ENCODE assay signal across 15 cellular contexts in genomic region chr4:186296481-186296880, GRCh38. TPM values are rescaled to one million over a fixed set of nuclear protein-coding genes. Genes with fewer than 3 reads are reported as not detected.
A peak's percentile ranks its signal among the peaks of the same experiment; 100 is the strongest.
DNase-seq lines count a peak whose midpoint lies in the region; ATAC-seq, FAIRE-seq and TF ChIP-seq lines count a peak whose summit lies in the region.
"Had no signal": no experiment of that assay in that cellular context is flagged by ENCODE, and none has a peak within 500 bp of the region (broad histone marks: within the 10 kb centered on the region; RNA-seq: fewer than 3 reads in every experiment).

No MANE protein-coding gene starts in this region.

- POLR2A ChIA-PET in H1 (lab: Charles Lee; ENCODE audit: partially characterized antibody), result no interaction called here

- H4K91ac ChIP-seq in H1 (replicated peaks; ENCODE audit: insufficient read length, low read length), result no peak overlapping the region

- no peak overlapping the region for H3K14ac ChIP-seq in H1 (ENCODE audit: insufficient read length)

- H3K18ac ChIP-seq in H1 (ENCODE audit: extremely low read depth, low read length), result no peak overlapping the region; the same call in 1 of the 2 replicates

- H3K4me1 Mint-ChIP-seq in activated naive CD4-positive, alpha-beta T cell treated with anti-CD3 and anti-CD28 coated beads, Interleukin-2, amount 10 ng/mL, durations not matched to agents 7 days and 5 days, result no peaks in the 10 kb centered on the region
- H3K4me1 Mint-ChIP-seq: CD14-positive monocyte had no signal

- H4K5ac ChIP-seq in H1 (ENCODE audit: insufficient read length, low read depth, low read length), result no peak overlapping the region

- H3K9me3 Mint-ChIP-seq in activated naive CD4-positive, alpha-beta T cell treated with anti-CD3 and anti-CD28 coated beads, Interleukin-2, amount 10 ng/mL, durations not matched to agents 7 days and 5 days, result no peaks in the 10 kb centered on the region
- H3K9me3 Mint-ChIP-seq in activated naive CD4-positive, alpha-beta T cell treated with anti-CD3 and anti-CD28 coated beads, Interleukin-2, amount 50 U/mL, for 72 hours, result no peaks in the 10 kb centered on the region
- H3K9me3 Mint-ChIP-seq: CD8-positive, alpha-beta T cell had no signal

- no peaks in the 10 kb centered on the region for H3K9me3 ChIP-seq in H1 (ENCODE audit: insufficient read depth in 2 of 2, low read depth in 1 of 2, low read length in 1 of 2)
- no peaks in the 10 kb centered on the region for H3K9me3 ChIP-seq in mucosa of descending colon
- H3K9me3 ChIP-seq in stomach, result no peaks in the 10 kb centered on the region

- no peaks in the 10 kb centered on the region for H3K79me1 ChIP-seq in H1 (ENCODE audit: low read depth, low read length)

- CTCF ChIA-PET in activated naive CD4-positive, alpha-beta T cell treated with anti-CD3 and anti-CD28 coated beads, Interleukin-2, amount 10 ng/mL, durations not matched to agents 7 days and 5 days (lab: Charles Lee), result interaction anchor here (1.3 kb wide), 1 partner anchor 291 kb away, joined by 6 read pairs; no protein-coding TSS in a partner anchor
- CTCF ChIA-PET in H1 (lab: Charles Lee; ENCODE audit: partially characterized antibody), result interaction anchor here (0.6 to 6.3 kb wide), 20 partner anchors 9 to 443 kb away, joined by 3 to 32 read pairs (median 4); partner anchors contain the start of gene MTNR1A

- H3K36me3 ChIP-seq in H1 (ENCODE audit: control insufficient read depth in 2 of 4, insufficient read depth in 4 of 4, low read length in 3 of 4) (no peaks in the 10 kb centered on the region), mucosa of descending colon (ENCODE audit: low read depth) (no peaks in the 10 kb centered on the region), stomach (no peaks in the 10 kb centered on the region)

- H2BK5ac ChIP-seq in H1 (ENCODE audit: low read depth, low read length), result no peak overlapping the region; the same call in 1 of the 2 replicates

- H3K9ac ChIP-seq in H1 (replicated peaks in 1 of 4; ENCODE audit: extremely low read depth in 1 of 4, low read depth in 3 of 4, low read length in 3 of 4), result no peak overlapping the region

- no peaks in the 10 kb centered on the region for H3K36me3 Mint-ChIP-seq in activated naive CD4-positive, alpha-beta T cell treated with anti-CD3 and anti-CD28 coated beads, Interleukin-2, amount 10 ng/mL, durations not matched to agents 7 days and 5 days
- peaks cover 0 to 6% of the 10 kb centered on the region in 2 donors for H3K36me3 Mint-ChIP-seq in activated naive CD4-positive, alpha-beta T cell treated with anti-CD3 and anti-CD28 coated beads, Interleukin-2, amount 50 U/mL, for 72 hours
- H3K36me3 Mint-ChIP-seq: CD14-positive monocyte; CD8-positive, alpha-beta T cell had no signal

- H3K23ac ChIP-seq in H1 (ENCODE audit: insufficient read length), result no peak overlapping the region

- H3K27ac ChIP-seq in H1 (ENCODE audit: low read depth, low read length), result no peak overlapping the region
- no peak overlapping the region for H3K27ac ChIP-seq in stomach
- H3K27ac ChIP-seq: 22Rv1, HL-60 had no signal

- H4K20me1 ChIP-seq in H1 (replicated peaks in 1 of 2; ENCODE audit: control insufficient read depth in 1 of 2, insufficient read depth in 2 of 2, low read length in 2 of 2), result peaks cover 0 to 4% of the 10 kb centered on the region in 2 experiments

- H3K79me2 ChIP-seq in H1 (ENCODE audit: control insufficient read depth in 1 of 2, insufficient read depth in 2 of 2, low read length in 2 of 2), result no peaks in the 10 kb centered on the region

- intact Hi-C loops in mucosa of descending colon (cut with DNase I, micrococcal nuclease) (loop anchor here (5.0 to 10.0 kb wide), 2 partner anchors 288 to 296 kb away; no protein-coding TSS in a partner anchor), stomach (cut with DNase I; ENCODE audit: low total_unique reads) (loop anchor here (10.0 kb wide), 1 partner anchor 288 kb away; no protein-coding TSS in a partner anchor)

- TF ChIP-seq CTCF in H1 (IDR thresholded peaks at IDR 0.05; ENCODE audit: control extremely low read depth in 1 of 3, insufficient read depth in 1 of 3, low read depth in 1 of 3, low read length in 3 of 3), result no peak
- no peak for TF ChIP-seq CTCF in mucosa of descending colon (IDR thresholded peaks at IDR 0.05)
- TF ChIP-seq CTCF in stomach (IDR thresholded peaks at IDR 0.05), result no peak

- no peak overlapping the region for H2BK15ac ChIP-seq in H1 (ENCODE audit: low read length)

- H3K4ac ChIP-seq in H1 (replicated peaks; ENCODE audit: insufficient read length, low read depth, low read length), result no peak overlapping the region

- H3K4me1 ChIP-seq in H1 (replicated peaks in 1 of 4; ENCODE audit: control insufficient read depth in 3 of 4, insufficient read depth in 4 of 4, low read length in 3 of 4), result peaks cover 0 to 7% (median 0%) of the 10 kb centered on the region in 4 experiments; a peak in 4 of 7 replicates
- H3K4me1 ChIP-seq in mucosa of descending colon (ENCODE audit: low read depth), result peaks cover 9% of the 10 kb centered on the region
- H3K4me1 ChIP-seq in stomach, result peaks cover 0 to 9% (median 0%) of the 10 kb centered on the region in 4 donors

- 76% methylated on average over 4 of the region's 4 CpGs; no CpG with 5 or more reads in 1 of the 2 experiments for WGBS in H1 (ENCODE audit: extremely low coverage in 1 of 2, insufficient coverage in 1 of 2, insufficient read length in 1 of 2, insufficient replicate concordance in 2 of 2, low coverage in 1 of 2, low lambda C conversion rate in 2 of 2, missing lambda C conversion rate in 1 of 2), 2 experiments
- WGBS in stomach, 5 donors, result 40 to 51% (median 45%) methylated on average over 4 of the region's 4 CpGs

- no peak overlapping the region for H3K4me2 ChIP-seq in H1 (ENCODE audit: insufficient read depth in 1 of 2, low read depth in 2 of 2, low read length in 2 of 2)

- TF ChIP-seq EP300 in H1 (IDR thresholded peaks at IDR 0.05; ENCODE audit: borderline replicate concordance in 1 of 2, low read depth in 2 of 2, low read length in 2 of 2) (no peak), stomach (IDR thresholded peaks at IDR 0.05) (no peak)

- no peak overlapping the region for H4K8ac ChIP-seq in H1 (ENCODE audit: extremely low read depth, insufficient read depth, low read length)

- TF ChIP-seq POLR2A in H1 (IDR thresholded peaks at IDR 0.05; ENCODE audit: control extremely low read depth in 1 of 2, low read depth in 2 of 2, low read length in 2 of 2) (no peak), stomach (IDR thresholded peaks at IDR 0.05) (no peak)

- no peak overlapping the region for H2BK20ac ChIP-seq in H1 (ENCODE audit: low read length)

- H3K27me3 ChIP-seq in H1 (replicated peaks in 1 of 4; ENCODE audit: control insufficient read depth in 3 of 4, extremely low read depth in 1 of 4, insufficient read depth in 3 of 4, low read length in 3 of 4) (peaks cover 0 to 5% (median 2%) of the 10 kb centered on the region in 4 experiments; a peak in 3 of 7 replicates), stomach (peaks cover 0 to 23% (median 14%) of the 10 kb centered on the region in 3 donors)

- H3K23me2 ChIP-seq in H1 (ENCODE audit: low read depth, low read length), result peaks cover 6% of the 10 kb centered on the region

- no peak for FAIRE-seq in H1 (lab: Jason Lieb, UNC)
- FAIRE-seq: GM12891 had no signal

- TF ChIP-seq RAD21 in H1 (IDR thresholded peaks at IDR 0.05 in 1 of 2, conservative IDR thresholded peaks at IDR 0.05 in 1 of 2; ENCODE audit: low read depth in 2 of 2, low read length in 2 of 2), result no peak

- H3K4me3 Mint-ChIP-seq in activated naive CD4-positive, alpha-beta T cell treated with anti-CD3 and anti-CD28 coated beads, Interleukin-2, amount 10 ng/mL, durations not matched to agents 7 days and 5 days, result no peak overlapping the region
- H3K4me3 Mint-ChIP-seq: CD14-positive monocyte; CD8-positive, alpha-beta T cell; H9 had no signal

- no peak for DNase-seq in activated naive CD4-positive, alpha-beta T cell treated with anti-CD3 and anti-CD28 coated beads, Interleukin-2, amount 10 ng/mL, durations not matched to agents 7 days and 5 days
- no peak for DNase-seq in activated naive CD4-positive, alpha-beta T cell treated with anti-CD3 and anti-CD28 coated beads, Interleukin-2, amount 50 U/mL, for 72 hours (ENCODE audit: low spot score in 2 of 2)
- DNase-seq in H1 (ENCODE audit: low read depth in 1 of 2, low spot score in 2 of 2) (no peak), mucosa of descending colon (peak in 2 of 3 donors; percentile 25 to 37), stomach (peak; percentile 37)
- no peak for DNase-seq in activated CD8-positive, alpha-beta memory T cell treated with anti-CD3 and anti-CD28 coated beads, Interleukin-2, amount 50 U/mL, for 48 hours
- DNase-seq: CD8-positive, alpha-beta T cell; H9 had no signal

- peaks cover 29% of the 10 kb centered on the region for H3K27me3 Mint-ChIP-seq in activated naive CD4-positive, alpha-beta T cell treated with anti-CD3 and anti-CD28 coated beads, Interleukin-2, amount 10 ng/mL, durations not matched to agents 7 days and 5 days

- H2AK5ac ChIP-seq in H1 (ENCODE audit: low read depth, low read length), result no peak overlapping the region

- no peak for ATAC-seq in activated naive CD4-positive, alpha-beta T cell treated with anti-CD3 and anti-CD28 coated beads, Interleukin-2, amount 50 U/mL, for 72 hours
- peak; percentile 31 for ATAC-seq in mucosa of descending colon
- ATAC-seq in GM21737 (IDR thresholded peaks at IDR 0.05; ENCODE audit: unreplicated experiment), result no peak
- no peak for ATAC-seq in GM19023 (IDR thresholded peaks at IDR 0.05; ENCODE audit: unreplicated experiment)
- ATAC-seq: CD8-positive, alpha-beta T cell had no signal

- H3K27ac Mint-ChIP-seq in activated naive CD4-positive, alpha-beta T cell treated with anti-CD3 and anti-CD28 coated beads, Interleukin-2, amount 10 ng/mL, durations not matched to agents 7 days and 5 days, result peak overlapping the region; percentile 24
- H3K27ac Mint-ChIP-seq in activated naive CD4-positive, alpha-beta T cell treated with anti-CD3 and anti-CD28 coated beads, Interleukin-2, amount 50 U/mL, for 72 hours, result no peak overlapping the region
- H3K27ac Mint-ChIP-seq: CD14-positive monocyte; CD8-positive, alpha-beta T cell; H9 had no signal

- H2AFZ ChIP-seq in H1 (ENCODE audit: low read length), result peak overlapping the region; percentile 39; the same call in 1 of the 2 replicates

- H2BK12ac ChIP-seq in H1 (ENCODE audit: low read depth, low read length), result 0 out of 2 replicates have a peak overlapping the region, but pooled peaks have one; percentile 53

- H3K4me3 ChIP-seq in H1 (ENCODE audit: extremely low read depth in 1 of 4, insufficient read depth in 2 of 4, low read depth in 3 of 4, low read length in 4 of 4) (no peak overlapping the region), mucosa of descending colon (no peak overlapping the region), stomach (no peak overlapping the region)

- no peak overlapping the region for H3K56ac ChIP-seq in H1 (replicated peaks; ENCODE audit: insufficient read length, low read depth, low read length)

- H2BK120ac ChIP-seq in H1 (replicated peaks; ENCODE audit: low read depth, low read length), result no peak overlapping the region

RNA-seq across cellular contexts. Expression of gene F11, which starts 30.5 kb away (rescaled TPM):
- not detected for total RNA-seq in activated naive CD4-positive, alpha-beta T cell treated with anti-CD3 and anti-CD28 coated beads, Interleukin-2, amount 50 U/mL, for 72 hours
- total RNA-seq in H1 (2021; fragmentation: NEBNext Ultra II Directional; extraction: Animal tissue kit (Norgen Biotek cat#: 25700)), result 0.54 and 0.99 TPM in 2 replicates
- polyA plus RNA-seq in H1 (2011; rRNA removed) (0.27 and 0.55 TPM in 2 replicates), stomach (under 1 TPM in 1 of 3 donors, not detected in 2; 0.18 TPM)
- 0.58 TPM for polyA plus RNA-seq in H1 (2011; cell fraction: cytosol; rRNA removed)
- 1.1 TPM for polyA plus RNA-seq in H1 (2011; cell fraction: nucleus; rRNA removed)
- polyA plus RNA-seq in H1 (2012, experiment 1 of 2), result 0.25 to 0.98 TPM (median 0.59 TPM) in 4 replicates
- not detected for polyA plus RNA-seq in H1 (2012, experiment 2 of 2)
- 0.95 TPM for polyA plus RNA-seq in H1 (2013, experiment 1 of 2)
- polyA plus RNA-seq in H1 (2013, experiment 2 of 2), result 0.94 TPM
- 0.63 and 0.91 TPM in 2 replicates for polyA minus RNA-seq in H1 (2011; rRNA and poly(A)+ RNA removed)
- polyA minus RNA-seq in H1 (2011; cell fraction: cytosol; rRNA and poly(A)+ RNA removed), result not detected
- 0.80 TPM for polyA minus RNA-seq in H1 (2011; cell fraction: nucleus; rRNA and poly(A)+ RNA removed)
- total RNA-seq in mucosa of descending colon (under 1 TPM in 1 of 3 donors, not detected in 2; 0.65 TPM), stomach (not detected)
- total RNA-seq: CD8-positive, alpha-beta T cell had no signal
- polyA plus RNA-seq: BJ, CD14-positive monocyte had no signal

Comparison
In these comparisons a context has a peak if more than half of its experiments do, and no peak if none do; other contexts are left out.
1. DNase-seq: peak in mucosa of descending colon (2 of 3) and stomach (single experiment); none in activated naive CD4-positive, alpha-beta T cell treated with anti-CD3 and anti-CD28 coated beads, Interleukin-2, amount 10 ng/mL, durations not matched to agents 7 days and 5 days (single experiment), activated naive CD4-positive, alpha-beta T cell treated with anti-CD3 and anti-CD28 coated beads, Interleukin-2, amount 50 U/mL, for 72 hours (0 of 2), H1 (0 of 2) and activated CD8-positive, alpha-beta memory T cell treated with anti-CD3 and anti-CD28 coated beads, Interleukin-2, amount 50 U/mL, for 48 hours (single experiment).